In genomic region chr1:164558461-164559341, GRCh38 we compare ENCODE assay signal across 1 cellular context.
A peak's percentile ranks its signal among the peaks of the same experiment; 100 is the strongest.
TF ChIP-seq lines count a peak whose summit lies in the region.

Gene PBX1 (plus strand): TSS chr1:164559184.

TF ChIP-seq in IMR-90, 13 proteins besides CTCF, POLR2A, EP300 and RAD21 (continued from another document):
- no peak for TF ChIP-seq FOS (IDR thresholded peaks at IDR 0.05; ENCODE audit: low read depth, low read length)
- no peak for TF ChIP-seq RFX5 (IDR thresholded peaks at IDR 0.05; ENCODE audit: low read depth, low read length)
- no peak for TF ChIP-seq MXI1 (IDR thresholded peaks at IDR 0.05; ENCODE audit: borderline replicate concordance, low read depth, low read length)
- no peak for TF ChIP-seq MAFK (IDR thresholded peaks at IDR 0.05; ENCODE audit: low read depth, low read length)
- no peak; the same call in 1 of the 2 replicates for TF ChIP-seq SMC3 (IDR thresholded peaks at IDR 0.05; ENCODE audit: low read depth, low read length)
- 0 out of 2 replicates have a peak, but pooled peaks have one; percentile 1 for TF ChIP-seq CEBPB (IDR thresholded peaks at IDR 0.05; ENCODE audit: low read depth, low read length)
- TF ChIP-seq MAZ (IDR thresholded peaks at IDR 0.05; ENCODE audit: borderline replicate concordance, low read depth, low read length): peak; percentile 97; the same call in 1 of the 2 replicates
- no peak for TF ChIP-seq CHD1 (IDR thresholded peaks at IDR 0.05; ENCODE audit: low read depth, low read length)
- no peak for TF ChIP-seq RCOR1 (IDR thresholded peaks at IDR 0.05; ENCODE audit: insufficient replicate concordance, low read length)
- no peak for TF ChIP-seq USF2 (IDR thresholded peaks at IDR 0.05; ENCODE audit: low read depth, low read length)
